ENCODE assay signal across 9 cellular contexts in the genomic region with DNA sequence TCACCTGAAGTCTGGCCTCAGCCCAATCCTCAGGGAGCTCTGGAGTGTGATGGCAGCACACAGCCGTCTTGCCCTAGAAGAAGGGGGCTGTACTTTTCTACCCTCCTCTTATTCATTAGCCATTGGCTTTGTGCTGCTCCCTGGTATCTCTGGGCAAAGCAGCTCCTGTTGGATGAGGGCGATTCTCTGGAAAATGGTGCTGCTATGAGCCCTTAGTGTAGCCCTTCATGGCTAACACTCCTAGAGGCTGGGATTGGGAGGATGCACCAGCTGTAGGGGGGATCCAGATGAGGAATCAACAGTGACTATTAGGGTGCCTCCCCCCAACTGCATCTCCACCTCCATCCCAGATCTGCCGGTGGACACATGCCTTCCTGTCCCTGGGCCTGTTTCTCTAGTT. TPM values are rescaled to one million over a fixed set of nuclear protein-coding genes. Genes with fewer than 3 reads are reported as not detected.
"Had no signal": no experiment of that assay in that cellular context is flagged by ENCODE, and none has a peak within 500 bp of the region (broad histone marks: within the 10 kb centered on the region; RNA-seq: fewer than 3 reads in every experiment).

No MANE protein-coding gene starts in this region.

- H3K4me3 ChIP-seq: GM23248 had no signal

- H3K4me3 Mint-ChIP-seq: H9, HFFc6, IgD-negative memory B cell had no signal

- H3K27ac Mint-ChIP-seq: H9, HFFc6, IgD-negative memory B cell had no signal

- ATAC-seq: HepG2 had no signal

- DNase-seq: GM23248, GOT3, H9, HCEC 1CT, HFFc6 had no signal

- H3K4me1 Mint-ChIP-seq: IgD-negative memory B cell had no signal

- H3K9ac ChIP-seq: GM23248 had no signal

- H3K27ac ChIP-seq: GM23248, HL-60 had no signal

- H3K9me3 Mint-ChIP-seq: H9, IgD-negative memory B cell had no signal

RNA-seq across cellular contexts. Expression of a gene that starts 32.6 kb away (rescaled TPM):
- total RNA-seq: GM23248, H9, HepG2, HFFc6, HT1080 had no signal
- polyA plus RNA-seq: GM23248, HepG2, IgD-negative memory B cell had no signal
